Comparison of ENCODE assay signal across 9 cellular contexts in genomic region chr1:12518956-12519707, GRCh38.
DNase-seq lines count a peak whose midpoint lies in the region; ATAC-seq, FAIRE-seq and TF ChIP-seq lines count a peak whose summit lies in the region.
"Had no signal": no experiment of that assay in that cellular context is flagged by ENCODE, and none has a peak within 500 bp of the region (broad histone marks: within the 10 kb centered on the region; RNA-seq: fewer than 3 reads in every experiment).

No MANE protein-coding gene starts in this region.

- TF ChIP-seq CTCF in psoas muscle (IDR thresholded peaks at IDR 0.05) (no peak), endodermal cell (conservative IDR thresholded peaks at IDR 0.05) (no peak)

- H3K27ac Mint-ChIP-seq in endodermal cell = no peak overlapping the region

- H3K27ac ChIP-seq in psoas muscle (peak overlapping the region; percentile 7), endodermal cell (ENCODE audit: low read depth, low read length) (no peak overlapping the region)

- no peak overlapping the region for H3K4me3 Mint-ChIP-seq in endodermal cell

- H3K9me3 ChIP-seq in psoas muscle = no peaks in the 10 kb centered on the region
- H3K9me3 ChIP-seq in endodermal cell (ENCODE audit: control insufficient read depth, low read length) = no peaks in the 10 kb centered on the region

- peak; percentile 95 for ATAC-seq in Right ventricle myocardium inferior
- ATAC-seq in psoas muscle = peak; percentile 54 to 87 (median 78)
- no peak for ATAC-seq in GM18511 (IDR thresholded peaks at IDR 0.05; ENCODE audit: unreplicated experiment)
- no peak for ATAC-seq in GM21717 (IDR thresholded peaks at IDR 0.05; ENCODE audit: unreplicated experiment)

- DNase-seq in Right ventricle myocardium inferior (ENCODE audit: missing footprints) (peak; percentile 90), cardiac septum (ENCODE audit: low spot score) (no peak), fibroblast of peridontal ligament (ENCODE audit: extremely low read depth) (peak; percentile 56), psoas muscle (peak; percentile 87 to 90), HTR-8/SVneo (ENCODE audit: insufficient read length, low spot score) (no peak), endodermal cell (no peak)
- DNase-seq: COR-L47 had no signal

- H3K4me1 Mint-ChIP-seq in endodermal cell = no peaks in the 10 kb centered on the region

- no peaks in the 10 kb centered on the region for H3K27me3 ChIP-seq in psoas muscle (ENCODE audit: insufficient read depth in 3 of 3, low read length in 2 of 3)
- no peaks in the 10 kb centered on the region for H3K27me3 ChIP-seq in endodermal cell (ENCODE audit: control insufficient read depth, insufficient read depth, low read length, poor library complexity, severe bottlenecking)

- peaks cover 9% of the 10 kb centered on the region for H3K27me3 Mint-ChIP-seq in endodermal cell (ENCODE audit: insufficient read depth)

- no peak overlapping the region for H3K9ac ChIP-seq in endodermal cell (ENCODE audit: extremely low read depth, low read length, poor library complexity, severe bottlenecking)

- H3K36me3 ChIP-seq in psoas muscle (ENCODE audit: insufficient read depth in 1 of 2, low read depth in 1 of 2) = no peaks in the 10 kb centered on the region
- H3K36me3 ChIP-seq in endodermal cell (ENCODE audit: control insufficient read depth, insufficient read depth, low read length) = no peaks in the 10 kb centered on the region

- H3K4me3 ChIP-seq in psoas muscle (no peak overlapping the region), endodermal cell (ENCODE audit: low read length) (no peak overlapping the region)

- 15 to 21% (median 17%) methylated on average over 22 of the region's 22 CpGs for WGBS in psoas muscle, 3 donors
- 81 to 88% methylated on average over 14 to 22 of the region's 22 CpGs for WGBS in endodermal cell (ENCODE audit: insufficient coverage in 1 of 2, insufficient read length in 1 of 2), 2 experiments

- intact Hi-C loops in Right ventricle myocardium inferior (cut with DNase I) (no loop called here), cardiac septum (cut with DNase I) (no loop called here), psoas muscle (cut with DNase I) (no loop called here)

- H3K9me3 Mint-ChIP-seq in endodermal cell = peaks cover under 1% of the 10 kb centered on the region

- no peaks in the 10 kb centered on the region for H3K36me3 Mint-ChIP-seq in endodermal cell (ENCODE audit: low read depth)

- FAIRE-seq in HTR-8/SVneo (lab: Jason Lieb, UNC) = no peak

- H3K4me1 ChIP-seq in psoas muscle (peaks cover 14% of the 10 kb centered on the region), endodermal cell (ENCODE audit: control insufficient read depth, insufficient read depth, low read length) (no peaks in the 10 kb centered on the region)

Comparison
In these comparisons a context has a peak if more than half of its experiments do, and no peak if none do; other contexts are left out.
1. DNase-seq: peak in Right ventricle myocardium inferior (single experiment), fibroblast of peridontal ligament (single experiment) and psoas muscle (2 of 2); none in cardiac septum (single experiment), HTR-8/SVneo (single experiment) and endodermal cell (single experiment).
2. ATAC-seq: peak in Right ventricle myocardium inferior (single experiment) and psoas muscle (4 of 4); none in GM18511 (single experiment) and GM21717 (single experiment).